9 cellular contexts compared by ENCODE assay signal in the genomic region with DNA sequence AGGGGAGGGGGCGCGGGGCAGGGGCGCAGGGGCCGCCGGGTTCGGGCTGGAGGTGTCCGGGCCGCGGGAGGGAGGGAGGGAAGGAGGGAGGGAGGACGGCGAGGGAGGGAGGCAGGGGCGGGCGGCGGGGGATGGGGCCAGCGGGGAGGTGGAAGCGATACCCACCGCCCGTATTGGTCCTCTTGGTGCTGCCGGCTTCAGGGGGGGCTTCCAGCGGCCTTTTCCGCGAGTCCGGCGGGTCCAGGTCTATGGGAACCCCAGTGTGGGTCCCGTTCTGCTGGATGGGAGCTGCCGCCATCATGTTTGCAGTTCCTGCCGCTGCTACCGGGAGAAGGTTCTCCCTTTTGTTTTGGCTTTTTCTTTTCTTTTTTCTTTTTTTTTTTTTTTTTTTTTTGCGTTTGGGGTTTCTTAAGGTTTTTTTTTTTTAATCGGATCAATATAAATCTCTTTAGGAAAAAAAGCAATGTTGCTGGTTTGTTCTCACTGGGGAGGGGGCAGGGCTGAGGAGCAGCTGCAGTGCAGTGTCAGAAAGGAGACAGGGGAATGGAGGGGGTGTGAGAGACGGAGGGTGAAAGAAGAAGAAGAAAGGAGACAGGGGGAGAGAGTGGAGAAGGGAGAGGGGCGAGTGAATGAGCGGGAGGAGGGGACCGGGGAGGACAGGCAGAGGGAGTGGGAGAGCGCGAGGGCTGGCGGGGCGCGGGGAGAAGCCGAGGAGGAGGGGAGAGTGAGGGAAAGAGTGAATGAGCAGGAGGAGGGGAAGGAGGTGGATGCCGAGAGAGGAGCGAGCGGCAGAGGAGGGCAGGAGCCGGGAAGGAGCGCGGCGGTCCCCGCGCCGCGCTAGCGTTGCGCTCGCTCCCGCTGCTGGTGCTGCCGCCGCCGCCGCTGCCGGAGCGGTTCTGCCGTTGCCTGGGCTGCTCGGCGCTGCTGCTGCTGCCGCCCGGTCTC. TPM values are rescaled to one million over a fixed set of nuclear protein-coding genes. Genes with fewer than 3 reads are reported as not detected.
DNase-seq lines count a peak whose midpoint lies in the region; ATAC-seq and TF ChIP-seq lines count a peak whose summit lies in the region.
"Had no signal": no experiment of that assay in that cellular context is flagged by ENCODE, and none has a peak within 500 bp of the region (broad histone marks: within the 10 kb centered on the region; RNA-seq: fewer than 3 reads in every experiment).

NOVA1 (minus strand) TSS at position 898 of the 945 bp plus-strand sequence; CDS start at position 301, 597 bp downstream.

- peak within 1 kb of the TSS; percentile 97 for H3K18ac ChIP-seq in neuronal stem cell (ENCODE audit: low read length)

- H3K9me3 Mint-ChIP-seq in CD8-positive, alpha-beta memory T cell: peaks cover 6 to 30% (median 23%) of the 10 kb centered on the region in 5 donors

- no peak within 1 kb of the TSS for H3K27ac Mint-ChIP-seq in CD8-positive, alpha-beta memory T cell

- H2BK12ac ChIP-seq in neuronal stem cell (ENCODE audit: low read length): peak within 1 kb of the TSS; percentile 94

- H3K23ac ChIP-seq in neuronal stem cell (ENCODE audit: low read depth, low read length, poor library complexity): peak within 1 kb of the TSS; percentile 85

- H3K27me3 Mint-ChIP-seq in CD8-positive, alpha-beta memory T cell: peaks cover 10 to 11% of the 10 kb centered on the region in 2 donors

- intact Hi-C loops in head of caudate nucleus (cut with DNase I): no loop called here

- H3K4me3 Mint-ChIP-seq in CD8-positive, alpha-beta memory T cell: peak within 1 kb of the TSS in 4 of 7 donors; percentile 34 to 56 (median 49)

- H3K9me3 ChIP-seq in CD8-positive, alpha-beta memory T cell (ENCODE audit: low read length): no peaks in the 10 kb centered on the region
- H3K9me3 ChIP-seq in HUES48 (ENCODE audit: control insufficient read depth, insufficient read depth, low read length) (no peaks in the 10 kb centered on the region), WERI-Rb-1 (ENCODE audit: severe bottlenecking) (no peaks in the 10 kb centered on the region), neuronal stem cell (replicated peaks in 1 of 2; ENCODE audit: control insufficient read depth in 2 of 2, insufficient read depth in 1 of 2, low read depth in 1 of 2, low read length in 2 of 2) (no peaks in the 10 kb centered on the region)
- H3K9me3 ChIP-seq: neutrophil had no signal

- peaks cover 0 to 4% (median 0%) of the 10 kb centered on the region in 3 donors for H3K36me3 Mint-ChIP-seq in CD8-positive, alpha-beta memory T cell

- H3K79me1 ChIP-seq in neuronal stem cell (ENCODE audit: low read depth, low read length): peaks cover 2% of the 10 kb centered on the region

- H4K8ac ChIP-seq in neuronal stem cell (ENCODE audit: low read depth, low read length): peak within 1 kb of the TSS; percentile 43

- ATAC-seq in GM18870 (IDR thresholded peaks at IDR 0.05; ENCODE audit: unreplicated experiment): no peak

- H2BK120ac ChIP-seq in neuronal stem cell (ENCODE audit: low read depth, low read length): no peak within 1 kb of the TSS

- no CpG with 5 or more reads among the region's 66 CpGs for WGBS in neuronal stem cell (ENCODE audit: extremely low coverage in 2 of 2, insufficient read length in 2 of 2, insufficient replicate concordance in 1 of 2), 2 donors

- H3K4me2 ChIP-seq in neuronal stem cell (ENCODE audit: insufficient read depth, low read length, poor library complexity, severe bottlenecking): peak within 1 kb of the TSS; percentile 71

- no peak for TF ChIP-seq CTCF in WERI-Rb-1 (IDR thresholded peaks at IDR 0.05; ENCODE audit: low read depth, low read length)

- POLR2A ChIA-PET in CD8-positive, alpha-beta memory T cell (lab: Charles Lee): no interaction called here

- peak within 1 kb of the TSS; percentile 86 for H2AFZ ChIP-seq in neuronal stem cell (ENCODE audit: low read length)

- no peaks in the 10 kb centered on the region for H3K27me3 ChIP-seq in CD8-positive, alpha-beta memory T cell (ENCODE audit: insufficient read depth, low read length, poor library complexity, severe bottlenecking)
- H3K27me3 ChIP-seq in HUES48 (ENCODE audit: control insufficient read depth, insufficient read depth, low read length): peaks cover 14% of the 10 kb centered on the region; the same call in 1 of the 2 replicates
- H3K27me3 ChIP-seq in WERI-Rb-1 (ENCODE audit: insufficient read depth, low read depth, severe bottlenecking): peaks cover 24% of the 10 kb centered on the region
- H3K27me3 ChIP-seq in neuronal stem cell (ENCODE audit: control insufficient read depth in 3 of 3, insufficient read depth in 3 of 3, low read depth in 1 of 3, low read length in 3 of 3): no peaks in the 10 kb centered on the region

- no peak within 1 kb of the TSS for H3K4me3 ChIP-seq in CD8-positive, alpha-beta memory T cell (ENCODE audit: low read length)
- peak within 1 kb of the TSS; percentile 94 for H3K4me3 ChIP-seq in HUES48 (ENCODE audit: low read depth, low read length)
- H3K4me3 ChIP-seq in WERI-Rb-1 (ENCODE audit: low read depth, low read length): peak within 1 kb of the TSS; percentile 60
- H3K4me3 ChIP-seq in neuronal stem cell (ENCODE audit: low read length in 2 of 2): peak within 1 kb of the TSS; percentile 87 to 98

- peak within 1 kb of the TSS; percentile 89 for H2BK15ac ChIP-seq in neuronal stem cell (ENCODE audit: low read length)

- DNase-seq in CD8-positive, alpha-beta memory T cell: no peak
- DNase-seq in WERI-Rb-1 (peak; percentile 12), head of caudate nucleus (peak; percentile 22 to 82 (median 58)), neuronal stem cell (ENCODE audit: low spot score) (peak; percentile 50), germinal center (ENCODE audit: low spot score) (no peak), CD1c-positive myeloid dendritic cell (ENCODE audit: extremely low spot score) (no peak)

- no peaks in the 10 kb centered on the region for H3K4me1 Mint-ChIP-seq in CD8-positive, alpha-beta memory T cell

- H4K91ac ChIP-seq in neuronal stem cell (ENCODE audit: low read depth, low read length, poor library complexity): peak within 1 kb of the TSS; percentile 72

- H3K9ac ChIP-seq in HUES48 (ENCODE audit: low read depth, low read length) (peak within 1 kb of the TSS; percentile 70), neuronal stem cell (ENCODE audit: low read depth, low read length, poor library complexity) (peak within 1 kb of the TSS; percentile 93)

- peak within 1 kb of the TSS; percentile 96 for H2BK5ac ChIP-seq in neuronal stem cell (ENCODE audit: low read length)

- no peak within 1 kb of the TSS for H3K27ac ChIP-seq in CD8-positive, alpha-beta memory T cell (ENCODE audit: low read depth, low read length)
- H3K27ac ChIP-seq in HUES48 (ENCODE audit: low read depth, low read length): peak within 1 kb of the TSS; percentile 89
- peak within 1 kb of the TSS; percentile 47 for H3K27ac ChIP-seq in WERI-Rb-1
- H3K27ac ChIP-seq in neuronal stem cell (replicated peaks; ENCODE audit: low read length): peak within 1 kb of the TSS; percentile 99
- H3K27ac ChIP-seq: neutrophil had no signal

- peak within 1 kb of the TSS; percentile 3 for H3K4ac ChIP-seq in neuronal stem cell (ENCODE audit: low read length)

- CTCF ChIA-PET in CD8-positive, alpha-beta memory T cell (lab: Charles Lee): no interaction called here

- H3K14ac ChIP-seq in neuronal stem cell (ENCODE audit: low read length): peak within 1 kb of the TSS; percentile 82

- peak within 1 kb of the TSS; percentile 90 for H2AK5ac ChIP-seq in neuronal stem cell (ENCODE audit: low read depth, low read length)

- H3K36me3 ChIP-seq in CD8-positive, alpha-beta memory T cell (ENCODE audit: insufficient read depth, low read length): no peaks in the 10 kb centered on the region
- no peaks in the 10 kb centered on the region for H3K36me3 ChIP-seq in HUES48 (ENCODE audit: control insufficient read depth, insufficient read depth, low read length)
- no peaks in the 10 kb centered on the region for H3K36me3 ChIP-seq in WERI-Rb-1
- H3K36me3 ChIP-seq in neuronal stem cell (replicated peaks in 1 of 2; ENCODE audit: control insufficient read depth in 2 of 2, insufficient read depth in 2 of 2, low read length in 2 of 2): peaks cover 0 to 17% of the 10 kb centered on the region in 2 donors
- H3K36me3 ChIP-seq: neutrophil had no signal

- H3K4me1 ChIP-seq in CD8-positive, alpha-beta memory T cell (ENCODE audit: insufficient read depth, low read length): no peaks in the 10 kb centered on the region
- H3K4me1 ChIP-seq in HUES48 (ENCODE audit: control insufficient read depth, insufficient read depth, low read length): peaks cover 20% of the 10 kb centered on the region
- H3K4me1 ChIP-seq in neuronal stem cell (ENCODE audit: control insufficient read depth in 2 of 2, insufficient read depth in 1 of 2, low read depth in 1 of 2, low read length in 2 of 2): peaks cover 0 to 17% of the 10 kb centered on the region in 2 donors

RNA-seq across cellular contexts. Expression of gene NOVA1, which starts in this region (rescaled TPM):
- under 1 TPM in 1 of 2 experiments, not detected in 1; 0.28 TPM for total RNA-seq in CD8-positive, alpha-beta memory T cell
- polyA plus RNA-seq in CD8-positive, alpha-beta memory T cell: not detected
- 39.1 TPM for polyA plus RNA-seq in neuronal stem cell (2013, experiment 1 of 2)
- 40.6 TPM for polyA plus RNA-seq in neuronal stem cell (2013, experiment 2 of 2)

Comparison
In these comparisons a context has a peak if more than half of its experiments do, and no peak if none do; other contexts are left out.
1. DNase-seq: peak in WERI-Rb-1 (single experiment), head of caudate nucleus (42 of 42) and neuronal stem cell (single experiment); none in CD8-positive, alpha-beta memory T cell (0 of 5), germinal center (single experiment) and CD1c-positive myeloid dendritic cell (single experiment).